ENCODE assay signal across 1 cellular context in the genomic region with DNA sequence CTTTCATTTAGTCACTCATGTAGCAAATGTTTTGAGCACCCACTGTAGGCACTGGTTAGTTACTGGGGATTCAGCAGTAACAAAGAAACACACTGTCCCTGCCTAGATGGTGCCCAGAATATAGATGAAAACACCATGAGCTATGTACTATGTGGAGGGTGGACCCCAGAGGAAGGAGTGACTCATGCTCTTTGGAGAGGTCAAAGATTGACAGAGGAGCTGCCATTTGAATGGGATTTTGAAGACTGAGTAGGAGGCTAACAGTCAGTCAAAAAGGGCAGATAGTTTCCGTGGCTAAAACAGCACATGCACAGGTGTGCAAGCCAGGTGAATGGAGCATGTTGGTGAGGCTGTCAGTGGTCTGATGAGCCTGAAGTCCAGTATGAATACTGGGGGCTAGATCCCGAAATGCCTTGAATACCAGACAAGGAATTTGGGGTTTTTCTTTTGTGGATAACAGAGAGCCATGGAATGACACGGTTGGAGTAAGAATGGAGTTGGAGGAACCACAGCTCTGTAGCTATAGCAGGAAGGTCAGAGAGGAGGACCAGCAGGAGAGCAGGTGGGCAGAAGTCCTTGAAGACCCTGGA.
TF ChIP-seq lines count a peak whose summit lies in the region.

No MANE protein-coding gene starts in this region.

TF ChIP-seq in HepG2, 621 proteins besides CTCF, POLR2A, EP300 and RAD21 (continued from another document and continues in another):
- TF ChIP-seq, protein P1, sequence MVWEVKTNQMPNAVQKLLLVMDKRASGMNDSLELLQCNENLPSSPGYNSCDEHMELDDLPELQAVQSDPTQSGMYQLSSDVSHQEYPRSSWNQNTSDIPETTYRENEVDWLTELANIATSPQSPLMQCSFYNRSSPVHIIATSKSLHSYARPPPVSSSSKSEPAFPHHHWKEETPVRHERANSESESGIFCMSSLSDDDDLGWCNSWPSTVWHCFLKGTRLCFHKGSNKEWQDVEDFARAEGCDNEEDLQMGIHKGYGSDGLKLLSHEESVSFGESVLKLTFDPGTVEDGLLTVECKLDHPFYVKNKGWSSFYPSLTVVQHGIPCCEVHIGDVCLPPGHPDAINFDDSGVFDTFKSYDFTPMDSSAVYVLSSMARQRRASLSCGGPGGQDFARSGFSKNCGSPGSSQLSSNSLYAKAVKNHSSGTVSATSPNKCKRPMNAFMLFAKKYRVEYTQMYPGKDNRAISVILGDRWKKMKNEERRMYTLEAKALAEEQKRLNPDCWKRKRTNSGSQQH (CRISPR knock-in tag; IDR thresholded peaks at IDR 0.05; ENCODE audit: low read depth): peak; percentile 64; the same call in 1 of the 2 replicates
- TF ChIP-seq, protein P2, sequence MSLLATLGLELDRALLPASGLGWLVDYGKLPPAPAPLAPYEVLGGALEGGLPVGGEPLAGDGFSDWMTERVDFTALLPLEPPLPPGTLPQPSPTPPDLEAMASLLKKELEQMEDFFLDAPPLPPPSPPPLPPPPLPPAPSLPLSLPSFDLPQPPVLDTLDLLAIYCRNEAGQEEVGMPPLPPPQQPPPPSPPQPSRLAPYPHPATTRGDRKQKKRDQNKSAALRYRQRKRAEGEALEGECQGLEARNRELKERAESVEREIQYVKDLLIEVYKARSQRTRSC (CRISPR knock-in tag; IDR thresholded peaks at IDR 0.05; ENCODE audit: low read depth): no peak
- peak; percentile 52; the same call in 1 of the 2 replicates for TF ChIP-seq RXRB (CRISPR knock-in tag; IDR thresholded peaks at IDR 0.05; ENCODE audit: borderline replicate concordance)
- no peak for TF ChIP-seq ZNF567 (CRISPR knock-in tag; IDR thresholded peaks at IDR 0.05; ENCODE audit: borderline replicate concordance)
- TF ChIP-seq ELF3 (CRISPR knock-in tag; IDR thresholded peaks at IDR 0.05): peak; percentile 44; the same call in 1 of the 2 replicates
- no peak for TF ChIP-seq ZNF782 (CRISPR knock-in tag; IDR thresholded peaks at IDR 0.05; ENCODE audit: borderline replicate concordance)
- TF ChIP-seq, protein P3, sequence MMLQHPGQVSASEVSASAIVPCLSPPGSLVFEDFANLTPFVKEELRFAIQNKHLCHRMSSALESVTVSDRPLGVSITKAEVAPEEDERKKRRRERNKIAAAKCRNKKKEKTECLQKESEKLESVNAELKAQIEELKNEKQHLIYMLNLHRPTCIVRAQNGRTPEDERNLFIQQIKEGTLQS (CRISPR knock-in tag; IDR thresholded peaks at IDR 0.05): peak; percentile 67
- TF ChIP-seq MEIS1 (CRISPR knock-in tag; IDR thresholded peaks at IDR 0.05; ENCODE audit: borderline replicate concordance): peak; percentile 58; the same call in 1 of the 2 replicates
- peak; percentile 64; the same call in 1 of the 2 replicates for TF ChIP-seq ZSCAN9 (CRISPR knock-in tag; IDR thresholded peaks at IDR 0.05; ENCODE audit: borderline replicate concordance)
- TF ChIP-seq, protein P4, sequence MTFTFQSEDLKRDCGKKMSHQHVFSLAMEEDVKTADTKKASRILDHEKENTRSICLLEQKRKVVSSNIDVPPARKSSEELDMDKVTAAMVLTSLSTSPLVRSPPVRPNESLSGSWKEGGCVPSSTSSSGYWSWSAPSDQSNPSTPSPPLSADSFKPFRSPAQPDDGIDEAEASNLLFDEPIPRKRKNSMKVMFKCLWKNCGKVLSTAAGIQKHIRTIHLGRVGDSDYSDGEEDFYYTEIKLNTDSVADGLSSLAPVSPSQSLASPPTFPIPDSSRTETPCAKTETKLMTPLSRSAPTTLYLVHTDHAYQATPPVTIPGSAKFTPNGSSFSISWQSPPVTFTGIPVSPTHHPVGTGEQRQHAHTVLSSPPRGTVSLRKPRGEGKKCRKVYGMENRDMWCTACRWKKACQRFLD (CRISPR knock-in tag; IDR thresholded peaks at IDR 0.05; ENCODE audit: borderline replicate concordance): no peak
- no peak for TF ChIP-seq NKX3-1 (CRISPR knock-in tag; IDR thresholded peaks at IDR 0.05)
- TF ChIP-seq ZNF17 (CRISPR knock-in tag; IDR thresholded peaks at IDR 0.05): no peak
- TF ChIP-seq ATF7-NPFF (CRISPR knock-in tag; IDR thresholded peaks at IDR 0.05; ENCODE audit: low read depth): no peak
- TF ChIP-seq JUND (CRISPR knock-in tag; IDR thresholded peaks at IDR 0.05): peak; percentile 88
- no peak for TF ChIP-seq FOXK1 (CRISPR knock-in tag; IDR thresholded peaks at IDR 0.05; ENCODE audit: borderline replicate concordance, low read depth)
- 0 out of 2 replicates have a peak, but pooled peaks have one; percentile 27 for TF ChIP-seq RCOR2 (CRISPR knock-in tag; IDR thresholded peaks at IDR 0.05)
- no peak for TF ChIP-seq ZFY (CRISPR knock-in tag; IDR thresholded peaks at IDR 0.05)
- TF ChIP-seq FOXK2 (IDR thresholded peaks at IDR 0.05): peak; percentile 3; the same call in 1 of the 2 replicates
- TF ChIP-seq, protein P5, sequence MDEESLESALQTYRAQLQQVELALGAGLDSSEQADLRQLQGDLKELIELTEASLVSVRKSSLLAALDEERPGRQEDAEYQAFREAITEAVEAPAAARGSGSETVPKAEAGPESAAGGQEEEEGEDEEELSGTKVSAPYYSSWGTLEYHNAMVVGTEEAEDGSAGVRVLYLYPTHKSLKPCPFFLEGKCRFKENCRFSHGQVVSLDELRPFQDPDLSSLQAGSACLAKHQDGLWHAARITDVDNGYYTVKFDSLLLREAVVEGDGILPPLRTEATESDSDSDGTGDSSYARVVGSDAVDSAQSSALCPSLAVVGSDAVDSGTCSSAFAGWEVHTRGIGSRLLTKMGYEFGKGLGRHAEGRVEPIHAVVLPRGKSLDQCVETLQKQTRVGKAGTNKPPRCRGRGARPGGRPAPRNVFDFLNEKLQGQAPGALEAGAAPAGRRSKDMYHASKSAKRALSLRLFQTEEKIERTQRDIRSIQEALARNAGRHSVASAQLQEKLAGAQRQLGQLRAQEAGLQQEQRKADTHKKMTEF (CRISPR knock-in tag; IDR thresholded peaks at IDR 0.05): peak; percentile 30; the same call in 1 of the 2 replicates
- TF ChIP-seq, protein P6, sequence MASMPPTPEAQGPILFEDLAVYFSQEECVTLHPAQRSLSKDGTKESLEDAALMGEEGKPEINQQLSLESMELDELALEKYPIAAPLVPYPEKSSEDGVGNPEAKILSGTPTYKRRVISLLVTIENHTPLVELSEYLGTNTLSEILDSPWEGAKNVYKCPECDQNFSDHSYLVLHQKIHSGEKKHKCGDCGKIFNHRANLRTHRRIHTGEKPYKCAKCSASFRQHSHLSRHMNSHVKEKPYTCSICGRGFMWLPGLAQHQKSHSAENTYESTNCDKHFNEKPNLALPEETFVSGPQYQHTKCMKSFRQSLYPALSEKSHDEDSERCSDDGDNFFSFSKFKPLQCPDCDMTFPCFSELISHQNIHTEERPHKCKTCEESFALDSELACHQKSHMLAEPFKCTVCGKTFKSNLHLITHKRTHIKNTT (CRISPR knock-in tag; IDR thresholded peaks at IDR 0.05): no peak
- TF ChIP-seq SOX13 (IDR thresholded peaks at IDR 0.05): no peak
- 0 out of 4 replicates have a peak, but pooled peaks of 1 of the 2 experiments have one; percentile 8 for TF ChIP-seq SOX13 (CRISPR knock-in tag; conservative IDR thresholded peaks at IDR 0.05 in 1 of 2, IDR thresholded peaks at IDR 0.05 in 1 of 2)
- no peak for TF ChIP-seq MAFF (IDR thresholded peaks at IDR 0.05; ENCODE audit: low read depth, low read length)
- TF ChIP-seq AGO1 (IDR thresholded peaks at IDR 0.05; ENCODE audit: low read depth, low read length, poor library complexity, severe bottlenecking): no peak
- TF ChIP-seq, protein P7, sequence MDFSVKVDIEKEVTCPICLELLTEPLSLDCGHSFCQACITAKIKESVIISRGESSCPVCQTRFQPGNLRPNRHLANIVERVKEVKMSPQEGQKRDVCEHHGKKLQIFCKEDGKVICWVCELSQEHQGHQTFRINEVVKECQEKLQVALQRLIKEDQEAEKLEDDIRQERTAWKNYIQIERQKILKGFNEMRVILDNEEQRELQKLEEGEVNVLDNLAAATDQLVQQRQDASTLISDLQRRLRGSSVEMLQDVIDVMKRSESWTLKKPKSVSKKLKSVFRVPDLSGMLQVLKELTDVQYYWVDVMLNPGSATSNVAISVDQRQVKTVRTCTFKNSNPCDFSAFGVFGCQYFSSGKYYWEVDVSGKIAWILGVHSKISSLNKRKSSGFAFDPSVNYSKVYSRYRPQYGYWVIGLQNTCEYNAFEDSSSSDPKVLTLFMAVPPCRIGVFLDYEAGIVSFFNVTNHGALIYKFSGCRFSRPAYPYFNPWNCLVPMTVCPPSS (IDR thresholded peaks at IDR 0.05): no peak
- no peak for TF ChIP-seq ZNF143 (CRISPR knock-in tag; IDR thresholded peaks at IDR 0.05)
- no peak for TF ChIP-seq ZNF678 (CRISPR knock-in tag; IDR thresholded peaks at IDR 0.05)
- TF ChIP-seq, protein P8, sequence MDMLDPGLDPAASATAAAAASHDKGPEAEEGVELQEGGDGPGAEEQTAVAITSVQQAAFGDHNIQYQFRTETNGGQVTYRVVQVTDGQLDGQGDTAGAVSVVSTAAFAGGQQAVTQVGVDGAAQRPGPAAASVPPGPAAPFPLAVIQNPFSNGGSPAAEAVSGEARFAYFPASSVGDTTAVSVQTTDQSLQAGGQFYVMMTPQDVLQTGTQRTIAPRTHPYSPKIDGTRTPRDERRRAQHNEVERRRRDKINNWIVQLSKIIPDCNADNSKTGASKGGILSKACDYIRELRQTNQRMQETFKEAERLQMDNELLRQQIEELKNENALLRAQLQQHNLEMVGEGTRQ (IDR thresholded peaks at IDR 0.05; ENCODE audit: low read depth, low read length): no peak
- TF ChIP-seq, protein P8 (CRISPR knock-in tag; IDR thresholded peaks at IDR 0.05; ENCODE audit: borderline replicate concordance): no peak
- TF ChIP-seq, protein P9, sequence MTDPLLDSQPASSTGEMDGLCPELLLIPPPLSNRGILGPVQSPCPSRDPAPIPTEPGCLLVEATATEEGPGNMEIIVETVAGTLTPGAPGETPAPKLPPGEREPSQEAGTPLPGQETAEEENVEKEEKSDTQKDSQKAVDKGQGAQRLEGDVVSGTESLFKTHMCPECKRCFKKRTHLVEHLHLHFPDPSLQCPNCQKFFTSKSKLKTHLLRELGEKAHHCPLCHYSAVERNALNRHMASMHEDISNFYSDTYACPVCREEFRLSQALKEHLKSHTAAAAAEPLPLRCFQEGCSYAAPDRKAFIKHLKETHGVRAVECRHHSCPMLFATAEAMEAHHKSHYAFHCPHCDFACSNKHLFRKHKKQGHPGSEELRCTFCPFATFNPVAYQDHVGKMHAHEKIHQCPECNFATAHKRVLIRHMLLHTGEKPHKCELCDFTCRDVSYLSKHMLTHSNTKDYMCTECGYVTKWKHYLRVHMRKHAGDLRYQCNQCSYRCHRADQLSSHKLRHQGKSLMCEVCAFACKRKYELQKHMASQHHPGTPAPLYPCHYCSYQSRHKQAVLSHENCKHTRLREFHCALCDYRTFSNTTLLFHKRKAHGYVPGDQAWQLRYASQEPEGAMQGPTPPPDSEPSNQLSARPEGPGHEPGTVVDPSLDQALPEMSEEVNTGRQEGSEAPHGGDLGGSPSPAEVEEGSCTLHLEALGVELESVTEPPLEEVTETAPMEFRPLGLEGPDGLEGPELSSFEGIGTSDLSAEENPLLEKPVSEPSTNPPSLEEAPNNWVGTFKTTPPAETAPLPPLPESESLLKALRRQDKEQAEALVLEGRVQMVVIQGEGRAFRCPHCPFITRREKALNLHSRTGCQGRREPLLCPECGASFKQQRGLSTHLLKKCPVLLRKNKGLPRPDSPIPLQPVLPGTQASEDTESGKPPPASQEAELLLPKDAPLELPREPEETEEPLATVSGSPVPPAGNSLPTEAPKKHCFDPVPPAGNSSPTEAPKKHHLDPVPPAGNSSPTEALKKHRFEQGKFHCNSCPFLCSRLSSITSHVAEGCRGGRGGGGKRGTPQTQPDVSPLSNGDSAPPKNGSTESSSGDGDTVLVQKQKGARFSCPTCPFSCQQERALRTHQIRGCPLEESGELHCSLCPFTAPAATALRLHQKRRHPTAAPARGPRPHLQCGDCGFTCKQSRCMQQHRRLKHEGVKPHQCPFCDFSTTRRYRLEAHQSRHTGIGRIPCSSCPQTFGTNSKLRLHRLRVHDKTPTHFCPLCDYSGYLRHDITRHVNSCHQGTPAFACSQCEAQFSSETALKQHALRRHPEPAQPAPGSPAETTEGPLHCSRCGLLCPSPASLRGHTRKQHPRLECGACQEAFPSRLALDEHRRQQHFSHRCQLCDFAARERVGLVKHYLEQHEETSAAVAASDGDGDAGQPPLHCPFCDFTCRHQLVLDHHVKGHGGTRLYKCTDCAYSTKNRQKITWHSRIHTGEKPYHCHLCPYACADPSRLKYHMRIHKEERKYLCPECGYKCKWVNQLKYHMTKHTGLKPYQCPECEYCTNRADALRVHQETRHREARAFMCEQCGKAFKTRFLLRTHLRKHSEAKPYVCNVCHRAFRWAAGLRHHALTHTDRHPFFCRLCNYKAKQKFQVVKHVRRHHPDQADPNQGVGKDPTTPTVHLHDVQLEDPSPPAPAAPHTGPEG (CRISPR knock-in tag; IDR thresholded peaks at IDR 0.05): no peak
- no peak for TF ChIP-seq ATAD3A (CRISPR knock-in tag; IDR thresholded peaks at IDR 0.05)
- TF ChIP-seq ZNF563 (CRISPR knock-in tag; IDR thresholded peaks at IDR 0.05): no peak
- TF ChIP-seq SP140L (CRISPR knock-in tag; IDR thresholded peaks at IDR 0.05; ENCODE audit: borderline replicate concordance): no peak
- TF ChIP-seq ETV6 (CRISPR knock-in tag; conservative IDR thresholded peaks at IDR 0.05): no peak
- peak; percentile 93 for TF ChIP-seq ZNF3 (CRISPR knock-in tag; IDR thresholded peaks at IDR 0.05)
- TF ChIP-seq MED13 (CRISPR knock-in tag; IDR thresholded peaks at IDR 0.05): no peak
- no peak; the same call in 1 of the 2 replicates for TF ChIP-seq LCORL (IDR thresholded peaks at IDR 0.05)
- peak; percentile 72; the same call in 1 of the 2 replicates for TF ChIP-seq LCORL (CRISPR knock-in tag; IDR thresholded peaks at IDR 0.05)
- TF ChIP-seq ZC3H4 (CRISPR knock-in tag; IDR thresholded peaks at IDR 0.05; ENCODE audit: borderline replicate concordance): no peak
- peak in 1 of 2 experiments; percentile 25; a peak in 1 of 4 replicates for TF ChIP-seq NR2F1 (CRISPR knock-in tag; IDR thresholded peaks at IDR 0.05)
- TF ChIP-seq ADNP (CRISPR knock-in tag; IDR thresholded peaks at IDR 0.05): no peak
- no peak for TF ChIP-seq HES4 (CRISPR knock-in tag; IDR thresholded peaks at IDR 0.05; ENCODE audit: borderline replicate concordance)
- TF ChIP-seq, protein P10, sequence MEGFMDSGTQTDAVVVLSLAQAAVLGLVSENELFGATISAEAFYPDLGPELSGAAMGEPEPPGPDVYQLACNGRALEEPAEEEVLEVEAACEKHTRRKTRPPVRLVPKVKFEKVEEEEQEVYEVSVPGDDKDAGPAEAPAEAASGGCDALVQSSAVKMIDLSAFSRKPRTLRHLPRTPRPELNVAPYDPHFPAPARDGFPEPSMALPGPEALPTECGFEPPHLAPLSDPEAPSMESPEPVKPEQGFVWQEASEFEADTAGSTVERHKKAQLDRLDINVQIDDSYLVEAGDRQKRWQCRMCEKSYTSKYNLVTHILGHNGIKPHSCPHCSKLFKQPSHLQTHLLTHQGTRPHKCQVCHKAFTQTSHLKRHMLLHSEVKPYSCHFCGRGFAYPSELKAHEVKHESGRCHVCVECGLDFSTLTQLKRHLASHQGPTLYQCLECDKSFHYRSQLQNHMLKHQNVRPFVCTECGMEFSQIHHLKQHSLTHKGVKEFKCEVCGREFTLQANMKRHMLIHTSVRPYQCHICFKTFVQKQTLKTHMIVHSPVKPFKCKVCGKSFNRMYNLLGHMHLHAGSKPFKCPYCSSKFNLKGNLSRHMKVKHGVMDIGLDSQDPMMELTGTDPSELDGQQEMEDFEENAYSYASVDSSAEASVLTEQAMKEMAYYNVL (CRISPR knock-in tag; IDR thresholded peaks at IDR 0.05; ENCODE audit: borderline replicate concordance): no peak
